Comparison of ENCODE assay signal across 28 cellular contexts in the genomic region with DNA sequence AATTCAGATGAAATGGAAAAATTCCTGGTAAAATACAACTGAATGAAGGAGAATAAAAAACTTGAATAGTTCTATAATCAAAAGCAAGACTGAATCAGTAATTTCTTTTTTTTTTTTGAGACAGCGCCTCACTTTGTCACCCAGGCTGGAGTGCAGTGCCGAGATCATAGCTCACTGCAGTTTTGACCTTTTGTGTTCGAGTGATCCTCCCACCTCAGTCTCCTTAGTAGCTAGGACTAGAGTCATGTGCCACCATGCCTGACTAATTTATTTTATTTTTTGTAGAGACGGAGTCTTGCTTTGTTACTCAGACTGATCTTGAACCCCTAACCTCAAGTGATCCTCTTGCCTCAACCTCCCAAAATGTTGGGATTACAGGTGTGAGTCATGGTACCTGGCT.
"Had no signal": no experiment of that assay in that cellular context is flagged by ENCODE, and none has a peak within 500 bp of the region (broad histone marks: within the 10 kb centered on the region; RNA-seq: fewer than 3 reads in every experiment).

No MANE protein-coding gene starts in this region.

- H3K4me1 ChIP-seq: adrenal gland, ascending aorta, colonic mucosa, neural progenitor cell, uterus had no signal

- H3K27ac ChIP-seq: adrenal gland, ascending aorta, cardiac muscle cell, colonic mucosa, epithelial cell of prostate, esophagus squamous epithelium, heart right ventricle, neural progenitor cell, uterus had no signal

- DNase-seq: activated CD4-positive, alpha-beta T cell treated with anti-CD3 and anti-CD28 coated beads for 1 hour; activated CD4-positive, alpha-beta T cell treated with anti-CD3 and anti-CD28 coated beads, Interleukin-2, amount 50 U/mL, for 48 hours; activated CD8-positive, alpha-beta memory T cell treated with anti-CD3 and anti-CD28 coated beads, Interleukin-2, amount 50 U/mL, for 48 hours; activated naive CD4-positive, alpha-beta T cell; activated T-cell treated with anti-CD3 and anti-CD28 coated beads, Interleukin-2, amount 50 U/mL, for 4 hours; adrenal gland; cerebellar nuclear complex; colonic mucosa; effector CD8-positive, alpha-beta T cell; esophagus squamous epithelium; foreskin melanocyte; heart right ventricle; midbrain; natural killer cell; right cardiac atrium; spleen; stimulated activated CD4-positive, alpha-beta T cell treated with anti-CD3 and anti-CD28 coated beads, Interleukin-2, amount 100 ng/mL, for 48 hours; substantia nigra; uterus had no signal

- H3K9ac ChIP-seq: neural progenitor cell had no signal

- ATAC-seq: activated T-cell treated with anti-CD3 and anti-CD28 coated beads, Interleukin-2, amount 50 U/mL, for 4 hours; heart right ventricle; natural killer cell; right cardiac atrium had no signal

- H3K9me3 Mint-ChIP-seq: activated T-cell treated with anti-CD3 and anti-CD28 coated beads, Interleukin-2, amount 50 U/mL, for 4 hours; natural killer cell; stimulated activated naive CD8-positive, alpha-beta T cell treated with anti-CD3 and anti-CD28 coated beads, Interleukin-15, Interleukin-2, amounts not matched to agents 100 ng/mL and 50 ng/mL, for 24 hours; type B pancreatic cell had no signal

- H3K4me3 ChIP-seq: adrenal gland, ascending aorta, cardiac muscle cell, colonic mucosa, esophagus squamous epithelium, heart right ventricle, neural progenitor cell, spleen, uterus had no signal

- H2AFZ ChIP-seq: neural progenitor cell had no signal

- H3K36me3 Mint-ChIP-seq: activated naive CD4-positive, alpha-beta T cell treated with anti-CD3 and anti-CD28 coated beads, Interleukin-2, amount 50 U/mL, for 72 hours had no signal

- FAIRE-seq: endometrium had no signal

- H3K27me3 Mint-ChIP-seq: brain; stimulated activated naive CD8-positive, alpha-beta T cell treated with anti-CD3 and anti-CD28 coated beads, Interleukin-15, Interleukin-2, amounts not matched to agents 100 ng/mL and 50 ng/mL, for 24 hours; type B pancreatic cell had no signal

- H3K9me3 ChIP-seq: adrenal gland, ascending aorta, colonic mucosa, esophagus squamous epithelium, spleen, uterus had no signal

- H3K36me3 ChIP-seq: colonic mucosa, neural progenitor cell, uterus had no signal

- H3K4me3 Mint-ChIP-seq: activated T-cell treated with anti-CD3 and anti-CD28 coated beads, Interleukin-2, amount 50 U/mL, for 4 hours; brain; natural killer cell; neural progenitor cell; stimulated activated naive CD8-positive, alpha-beta T cell treated with anti-CD3 and anti-CD28 coated beads, Interleukin-15, Interleukin-2, amounts not matched to agents 100 ng/mL and 50 ng/mL, for 24 hours; type B pancreatic cell had no signal

- H3K4me1 Mint-ChIP-seq: brain, neural progenitor cell had no signal

- H3K27me3 ChIP-seq: adrenal gland, ascending aorta, cardiac muscle cell, colonic mucosa, esophagus squamous epithelium, heart right ventricle, neural progenitor cell, spleen, uterus had no signal

- H3K27ac Mint-ChIP-seq: activated naive CD4-positive, alpha-beta T cell treated with anti-CD3 and anti-CD28 coated beads, Interleukin-2, amount 50 U/mL, for 72 hours; natural killer cell; neural progenitor cell; stimulated activated naive CD8-positive, alpha-beta T cell treated with anti-CD3 and anti-CD28 coated beads, Interleukin-15, Interleukin-2, amounts not matched to agents 100 ng/mL and 50 ng/mL, for 24 hours; type B pancreatic cell had no signal

- H3K4me2 ChIP-seq: neural progenitor cell had no signal
